In genomic region chr21:42295845-42296244, GRCh38 we compare ENCODE assay signal across 23 cellular contexts. TPM values are rescaled to one million over a fixed set of nuclear protein-coding genes. Genes with fewer than 3 reads are reported as not detected.
DNase-seq lines count a peak whose midpoint lies in the region; ATAC-seq and TF ChIP-seq lines count a peak whose summit lies in the region.
"Had no signal": no experiment of that assay in that cellular context is flagged by ENCODE, and none has a peak within 500 bp of the region (broad histone marks: within the 10 kb centered on the region; RNA-seq: fewer than 3 reads in every experiment).

No MANE protein-coding gene starts in this region.

- peak; percentile 59 for DNase-seq in CD1c-positive myeloid dendritic cell (ENCODE audit: extremely low spot score)
- DNase-seq in central memory CD8-positive, alpha-beta T cell (ENCODE audit: low spot score in 2 of 2), result no peak
- peak in 2 of 3 donors; percentile 7 to 28 for DNase-seq in mucosa of descending colon
- DNase-seq in tibial nerve (ENCODE audit: low spot score in 2 of 2), result no peak
- no peak for DNase-seq in NCI-H1105 treated with DMSO at 0.1 percent for 48 hours (lab: John Stamatoyannopoulos, UW)
- DNase-seq in COLO668 (lab: John Stamatoyannopoulos, UW; ENCODE audit: unreplicated experiment), result no peak
- DNase-seq: 8988T; CD8-positive, alpha-beta T cell; COR-L47; DMS 273 treated with DMSO at 0.1 percent for 48 hours; DMS53; DND-41; EL; GOT3; H7; HFFc6 had no signal

- H3K27ac ChIP-seq in tibial nerve, result peak overlapping the region in 3 of 4 donors; percentile 48 to 82 (median 74)
- H3K27ac ChIP-seq: BLaER1 had no signal

- peak in 1 of 2 donors; percentile 72 for TF ChIP-seq EP300 in tibial nerve (IDR thresholded peaks at IDR 0.05)

- intact Hi-C loops in mucosa of descending colon (cut with DNase I, micrococcal nuclease), result no loop called here

- TF ChIP-seq CTCF in mucosa of descending colon (IDR thresholded peaks at IDR 0.05) (no peak), tibial nerve (IDR thresholded peaks at IDR 0.05) (no peak)

- no peaks in the 10 kb centered on the region for H3K27me3 ChIP-seq in tibial nerve
- H3K27me3 ChIP-seq: BLaER1 had no signal

- ATAC-seq in central memory CD8-positive, alpha-beta T cell (replicated peaks; ENCODE audit: extremely low read depth, poor library complexity, severe bottlenecking), result no peak
- ATAC-seq in mucosa of descending colon (no peak), HG02763 (IDR thresholded peaks at IDR 0.05; ENCODE audit: unreplicated experiment) (no peak)
- ATAC-seq: CD8-positive, alpha-beta T cell; GM12878; HCT116 had no signal

- no peak for TF ChIP-seq POLR2A in tibial nerve (IDR thresholded peaks at IDR 0.05)

- no peaks in the 10 kb centered on the region for H3K9me3 Mint-ChIP-seq in central memory CD8-positive, alpha-beta T cell
- H3K9me3 Mint-ChIP-seq: CD8-positive, alpha-beta T cell had no signal

- H3K4me3 ChIP-seq in mucosa of descending colon (no peak overlapping the region), tibial nerve (no peak overlapping the region)
- H3K4me3 ChIP-seq: BLaER1, GM12878 had no signal

- H3K36me3 ChIP-seq in mucosa of descending colon (ENCODE audit: low read depth) (no peaks in the 10 kb centered on the region), tibial nerve (peaks cover 0 to 20% (median 0%) of the 10 kb centered on the region in 3 donors)

- H3K4me3 Mint-ChIP-seq in central memory CD8-positive, alpha-beta T cell, result no peak overlapping the region
- H3K4me3 Mint-ChIP-seq: CD14-positive monocyte; CD8-positive, alpha-beta T cell; HFFc6 had no signal

- H3K4me1 ChIP-seq in mucosa of descending colon (ENCODE audit: low read depth) (no peaks in the 10 kb centered on the region), tibial nerve (peaks cover 0 to 8% (median 0%) of the 10 kb centered on the region in 4 donors)

- H3K9me3 ChIP-seq in mucosa of descending colon (no peaks in the 10 kb centered on the region), tibial nerve (no peaks in the 10 kb centered on the region)
- H3K9me3 ChIP-seq: BLaER1 had no signal

- H3K27me3 Mint-ChIP-seq in central memory CD8-positive, alpha-beta T cell, result no peaks in the 10 kb centered on the region

- H3K36me3 Mint-ChIP-seq in central memory CD8-positive, alpha-beta T cell (ENCODE audit: insufficient read depth), result peaks cover 10% of the 10 kb centered on the region

- no peaks in the 10 kb centered on the region for H3K4me1 Mint-ChIP-seq in central memory CD8-positive, alpha-beta T cell

- peak overlapping the region; percentile 9 for H3K27ac Mint-ChIP-seq in central memory CD8-positive, alpha-beta T cell (ENCODE audit: low read depth)
- H3K27ac Mint-ChIP-seq: CD8-positive, alpha-beta T cell; HFFc6 had no signal

- 44 to 50% methylated on average over 14 to 15 of the region's 15 CpGs for WGBS in tibial nerve, 2 donors

RNA-seq across cellular contexts. Expression of gene TFF3, which starts 19.4 kb away (rescaled TPM):
- total RNA-seq in mucosa of descending colon (1,000 to 10,000 TPM in 2 of 3 donors, 100 to 1,000 TPM in 1; 614 to 2,641 (median 2,419) TPM), tibial nerve (10 to 100 TPM in 2 of 4 donors, 1 to 10 TPM in 2; 4.2 to 21.1 (median 13.4) TPM)
- total RNA-seq: A673; CD8-positive, alpha-beta T cell; G401; GM12878; HFFc6 had no signal

RNA-seq across cellular contexts. Expression of gene TFF2, which starts 54.9 kb away (rescaled TPM):
- total RNA-seq in mucosa of descending colon (1 to 10 TPM in 2 of 3 donors, not detected in 1; 1.1 to 1.7 TPM), tibial nerve (not detected)
- total RNA-seq: A673; CD8-positive, alpha-beta T cell; G401; GM12878; H7; HFFc6 had no signal

Comparison
In these comparisons a context has a peak if more than half of its experiments do, and no peak if none do; other contexts are left out.
1. DNase-seq: peak in CD1c-positive myeloid dendritic cell (single experiment) and mucosa of descending colon (2 of 3); none in central memory CD8-positive, alpha-beta T cell (0 of 2), tibial nerve (0 of 2), NCI-H1105 treated with DMSO at 0.1 percent for 48 hours (single experiment) and COLO668 (single experiment).
2. RNA of gene TFF3, which starts 19.4 kb away (total RNA-seq): 614 to 2,641 TPM in mucosa of descending colon; 4.2 to 21.1 TPM in tibial nerve; every median in the first group is over 10 times any median in the second.